19 cellular contexts compared by ENCODE assay signal in genomic region chr4:137390707-137391106, GRCh38.
DNase-seq lines count a peak whose midpoint lies in the region; ATAC-seq and TF ChIP-seq lines count a peak whose summit lies in the region.
"Had no signal": no experiment of that assay in that cellular context is flagged by ENCODE, and none has a peak within 500 bp of the region (broad histone marks: within the 10 kb centered on the region; RNA-seq: fewer than 3 reads in every experiment).

No MANE protein-coding gene starts in this region.

- no peaks in the 10 kb centered on the region for H3K9me3 ChIP-seq in adipocyte (ENCODE audit: control insufficient read depth, low read length)
- no peaks in the 10 kb centered on the region for H3K9me3 ChIP-seq in CD8-positive, alpha-beta memory T cell (ENCODE audit: low read length)
- H3K9me3 ChIP-seq: gastroesophageal sphincter, SJSA1, uterus had no signal

- ATAC-seq in GM18868 (IDR thresholded peaks at IDR 0.05; ENCODE audit: unreplicated experiment) = no peak
- no peak for ATAC-seq in GM18867 (IDR thresholded peaks at IDR 0.05; ENCODE audit: unreplicated experiment)
- ATAC-seq: activated CD8-positive, alpha-beta T cell treated with anti-CD3 and anti-CD28 coated beads, Interleukin-2, amount 10 ng/mL, durations not matched to agents 7 days and 5 days; gastroesophageal sphincter had no signal

- H3K27me3 ChIP-seq in ACC112 (ENCODE audit: insufficient read depth, low read length) (no peaks in the 10 kb centered on the region), adipocyte (replicated peaks; ENCODE audit: control insufficient read depth, insufficient read depth, low read length) (no peaks in the 10 kb centered on the region)
- no peaks in the 10 kb centered on the region for H3K27me3 ChIP-seq in CD8-positive, alpha-beta memory T cell (ENCODE audit: insufficient read depth, low read length, poor library complexity, severe bottlenecking)
- H3K27me3 ChIP-seq: gastroesophageal sphincter, SJSA1, uterus had no signal

- peak overlapping the region; percentile 15 for H2AFZ ChIP-seq in ACC112 (ENCODE audit: low read length, unreplicated experiment)
- H2AFZ ChIP-seq: PC-9 had no signal

- no peak for TF ChIP-seq CTCF in fibroblast of villous mesenchyme (IDR thresholded peaks at IDR 0.05; ENCODE audit: insufficient read depth, low read depth, low read length)

- H3K4me3 Mint-ChIP-seq in CD8-positive, alpha-beta memory T cell = no peak overlapping the region
- H3K4me3 Mint-ChIP-seq: activated B cell treated with CpG ODN at 0.5 μM for 24 hours; activated CD8-positive, alpha-beta T cell treated with anti-CD3 and anti-CD28 coated beads, Interleukin-2, amount 10 ng/mL, durations not matched to agents 7 days and 5 days; activated naive CD4-positive, alpha-beta T cell treated with anti-CD3 and anti-CD28 coated beads for 36 hours; activated T-cell treated with anti-CD3 and anti-CD28 coated beads, Interleukin-2, amount 50 U/mL, for 24 hours had no signal

- H3K36me3 ChIP-seq in ACC112 (ENCODE audit: insufficient read depth, low read length) (no peaks in the 10 kb centered on the region), adipocyte (ENCODE audit: control insufficient read depth, insufficient read depth, low read length, severe bottlenecking) (no peaks in the 10 kb centered on the region)
- no peaks in the 10 kb centered on the region for H3K36me3 ChIP-seq in CD8-positive, alpha-beta memory T cell (ENCODE audit: insufficient read depth, low read length)
- H3K36me3 ChIP-seq: gastroesophageal sphincter, SJSA1, uterus had no signal

- H3K4me3 ChIP-seq in ACC112 (ENCODE audit: low read depth, low read length) (no peak overlapping the region), adipocyte (ENCODE audit: low read length) (peak overlapping the region; percentile 73), fibroblast of villous mesenchyme (ENCODE audit: low read depth, low read length) (no peak overlapping the region)
- no peak overlapping the region for H3K4me3 ChIP-seq in CD8-positive, alpha-beta memory T cell (ENCODE audit: low read length)
- H3K4me3 ChIP-seq: gastroesophageal sphincter, PC-9, SJSA1, uterus had no signal

- peak overlapping the region; percentile 82 for H3K9ac ChIP-seq in adipocyte (ENCODE audit: low read length)

- no peaks in the 10 kb centered on the region for H3K79me2 ChIP-seq in ACC112 (ENCODE audit: control insufficient read depth, insufficient read depth, low read length, unreplicated experiment)

- H3K27ac ChIP-seq in ACC112 (ENCODE audit: low read depth, low read length) = peak overlapping the region; percentile 47; the same call in 1 of the 2 replicates
- H3K27ac ChIP-seq in CD8-positive, alpha-beta memory T cell (ENCODE audit: low read depth, low read length) = no peak overlapping the region
- H3K27ac ChIP-seq: gastroesophageal sphincter, PC-9, SJSA1, uterus had no signal

- H3K9me3 Mint-ChIP-seq in CD8-positive, alpha-beta memory T cell = peaks cover 0 to 2% (median 0%) of the 10 kb centered on the region in 5 donors

- no peaks in the 10 kb centered on the region for H3K4me1 Mint-ChIP-seq in CD8-positive, alpha-beta memory T cell
- H3K4me1 Mint-ChIP-seq: activated B cell treated with CpG ODN at 0.5 μM for 24 hours had no signal

- H3K4me1 ChIP-seq in ACC112 (ENCODE audit: control insufficient read depth, insufficient read depth, low read length, unreplicated experiment) = peaks cover 41% of the 10 kb centered on the region
- peaks cover 46% of the 10 kb centered on the region for H3K4me1 ChIP-seq in adipocyte (ENCODE audit: control insufficient read depth, insufficient read depth, low read length)
- H3K4me1 ChIP-seq in CD8-positive, alpha-beta memory T cell (ENCODE audit: insufficient read depth, low read length) = no peaks in the 10 kb centered on the region
- H3K4me1 ChIP-seq: SJSA1, uterus had no signal

- no peaks in the 10 kb centered on the region for H3K36me3 Mint-ChIP-seq in CD8-positive, alpha-beta memory T cell

- DNase-seq in GM04503 (ENCODE audit: low read depth) (peak; percentile 45), adipocyte (ENCODE audit: low read depth) (peak; percentile 87), fibroblast of villous mesenchyme (ENCODE audit: low read depth) (peak; percentile 92), NCI-H774 (lab: John Stamatoyannopoulos, UW) (no peak)
- DNase-seq in CD8-positive, alpha-beta memory T cell = no peak
- DNase-seq: activated B cell treated with CpG ODN at 0.5 μM for 24 hours; activated CD8-positive, alpha-beta T cell treated with anti-CD3 and anti-CD28 coated beads, Interleukin-2, amount 10 ng/mL, durations not matched to agents 7 days and 5 days; activated naive CD4-positive, alpha-beta T cell treated with anti-CD3 and anti-CD28 coated beads for 36 hours; activated T-cell treated with anti-CD3 and anti-CD28 coated beads, Interleukin-2, amount 50 U/mL, for 24 hours; aorta; NCI-H82; PC-9; T-helper 9 cell; uterus had no signal

- no peak overlapping the region for H3K27ac Mint-ChIP-seq in CD8-positive, alpha-beta memory T cell
- H3K27ac Mint-ChIP-seq: activated B cell treated with CpG ODN at 0.5 μM for 24 hours; activated CD8-positive, alpha-beta T cell treated with anti-CD3 and anti-CD28 coated beads, Interleukin-2, amount 10 ng/mL, durations not matched to agents 7 days and 5 days; activated naive CD4-positive, alpha-beta T cell treated with anti-CD3 and anti-CD28 coated beads for 36 hours; activated T-cell treated with anti-CD3 and anti-CD28 coated beads, Interleukin-2, amount 50 U/mL, for 24 hours had no signal

- POLR2A ChIA-PET in CD8-positive, alpha-beta memory T cell (lab: Charles Lee) = no interaction called here

- no peaks in the 10 kb centered on the region for H3K27me3 Mint-ChIP-seq in CD8-positive, alpha-beta memory T cell
- H3K27me3 Mint-ChIP-seq: activated B cell treated with CpG ODN at 0.5 μM for 24 hours; activated T-cell treated with anti-CD3 and anti-CD28 coated beads, Interleukin-2, amount 50 U/mL, for 24 hours had no signal

- CTCF ChIA-PET in CD8-positive, alpha-beta memory T cell (lab: Charles Lee) = no interaction called here

Comparison
In these comparisons a context has a peak if more than half of its experiments do, and no peak if none do; other contexts are left out.
1. DNase-seq: peak in GM04503 (single experiment), adipocyte (single experiment) and fibroblast of villous mesenchyme (single experiment); none in NCI-H774 (single experiment) and CD8-positive, alpha-beta memory T cell (0 of 5).